In genomic region chr17:29569245-29569950, GRCh38 we compare ENCODE assay signal across 1 cellular context.
TF ChIP-seq lines count a peak whose summit lies in the region.

No MANE protein-coding gene starts in this region.

TF ChIP-seq in IMR-90, 13 proteins besides CTCF, POLR2A, EP300 and RAD21:
- no peak for TF ChIP-seq FOS (IDR thresholded peaks at IDR 0.05; ENCODE audit: low read depth, low read length)
- no peak for TF ChIP-seq USF2 (IDR thresholded peaks at IDR 0.05; ENCODE audit: low read depth, low read length)
- TF ChIP-seq MAFK (IDR thresholded peaks at IDR 0.05; ENCODE audit: low read depth, low read length), result no peak
- TF ChIP-seq CHD1 (IDR thresholded peaks at IDR 0.05; ENCODE audit: low read depth, low read length), result no peak
